ENCODE assay signal across 8 cellular contexts in the genomic region with DNA sequence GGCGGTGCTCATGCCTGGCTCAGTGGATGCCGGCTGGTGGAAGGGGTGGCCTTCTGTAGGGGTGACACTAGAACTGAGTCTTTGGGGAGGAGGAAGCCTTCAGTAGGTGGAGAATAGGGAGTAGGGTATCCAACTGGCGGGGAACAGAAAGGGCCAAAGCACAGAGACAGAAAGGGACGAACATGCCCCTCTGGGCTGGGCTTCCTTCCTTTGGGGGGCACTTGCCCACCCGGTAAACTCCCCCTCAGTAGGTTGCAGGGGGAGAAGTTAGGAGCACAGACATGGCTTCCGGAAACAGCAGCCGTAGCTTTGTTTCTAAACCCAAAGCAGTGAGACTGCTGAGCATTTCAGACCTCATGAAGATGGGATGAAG. TPM values are rescaled to one million over a fixed set of nuclear protein-coding genes. Genes with fewer than 3 reads are reported as not detected.
DNase-seq lines count a peak whose midpoint lies in the region; ATAC-seq lines count a peak whose summit lies in the region.

No MANE protein-coding gene starts in this region.

- CTCF ChIA-PET in activated CD4-positive, alpha-beta T cell treated with anti-CD3 and anti-CD28 coated beads for 36 hours (lab: Charles Lee) = interaction anchor here (0.6 kb wide), 3 partner anchors 15 to 207 kb away, joined by 3 to 4 read pairs (median 3); no protein-coding TSS in a partner anchor

- H3K27ac Mint-ChIP-seq in activated CD4-positive, alpha-beta T cell treated with anti-CD3 and anti-CD28 coated beads for 36 hours = peak overlapping the region; percentile 49
- peak overlapping the region; percentile 88 for H3K27ac Mint-ChIP-seq in activated naive CD8-positive, alpha-beta T cell

- DNase-seq in activated CD4-positive, alpha-beta T cell treated with anti-CD3 and anti-CD28 coated beads for 36 hours = peak; percentile 54
- no peak for DNase-seq in activated CD4-positive, alpha-beta T cell treated with anti-CD3 and anti-CD28 coated beads, Interleukin-2, amount 50 U/mL, for 4 hours
- no peak for DNase-seq in right cardiac atrium
- DNase-seq in GM19238 (ENCODE audit: insufficient read length, low spot score) = no peak
- DNase-seq in HK-2 (ENCODE audit: unreplicated experiment) = no peak

- no peaks in the 10 kb centered on the region for H3K4me1 ChIP-seq in right cardiac atrium (ENCODE audit: control insufficient read depth, insufficient read depth, low read length)

- H3K4me3 ChIP-seq in right cardiac atrium (ENCODE audit: low read length) (peak overlapping the region; percentile 62), skin epidermis (peak overlapping the region; percentile 74 to 96 (median 87))

- peaks cover 8% of the 10 kb centered on the region for H3K36me3 Mint-ChIP-seq in activated CD4-positive, alpha-beta T cell treated with anti-CD3 and anti-CD28 coated beads for 36 hours (ENCODE audit: low read depth)
- no peaks in the 10 kb centered on the region for H3K36me3 Mint-ChIP-seq in activated naive CD8-positive, alpha-beta T cell

- no peaks in the 10 kb centered on the region for H3K9me3 ChIP-seq in right cardiac atrium (ENCODE audit: control insufficient read depth, low read length)

- POLR2A ChIA-PET in activated CD4-positive, alpha-beta T cell treated with anti-CD3 and anti-CD28 coated beads for 36 hours (lab: Charles Lee) = no interaction called here

- H3K4me3 Mint-ChIP-seq in activated CD4-positive, alpha-beta T cell treated with anti-CD3 and anti-CD28 coated beads for 36 hours = peak overlapping the region; percentile 79
- H3K4me3 Mint-ChIP-seq in activated naive CD8-positive, alpha-beta T cell = peak overlapping the region; percentile 89

- no peaks in the 10 kb centered on the region for H3K9me3 Mint-ChIP-seq in activated CD4-positive, alpha-beta T cell treated with anti-CD3 and anti-CD28 coated beads for 36 hours (ENCODE audit: low read depth)
- no peaks in the 10 kb centered on the region for H3K9me3 Mint-ChIP-seq in activated naive CD8-positive, alpha-beta T cell (ENCODE audit: low read depth)

- intact Hi-C loops in activated CD4-positive, alpha-beta T cell treated with anti-CD3 and anti-CD28 coated beads for 36 hours (cut with DNase I, micrococcal nuclease) = no loop called here
- intact Hi-C loops in right cardiac atrium (cut with DNase I) = no loop called here

- H3K27me3 ChIP-seq in right cardiac atrium (ENCODE audit: control insufficient read depth, insufficient read depth) = no peaks in the 10 kb centered on the region

- no peaks in the 10 kb centered on the region for H3K27me3 Mint-ChIP-seq in activated CD4-positive, alpha-beta T cell treated with anti-CD3 and anti-CD28 coated beads for 36 hours
- no peaks in the 10 kb centered on the region for H3K27me3 Mint-ChIP-seq in activated naive CD8-positive, alpha-beta T cell

- H3K27ac ChIP-seq in right cardiac atrium (ENCODE audit: low read length) = peak overlapping the region; percentile 50
- H3K27ac ChIP-seq in skin epidermis = peak overlapping the region; percentile 34 to 90 (median 84)

- H3K4me1 Mint-ChIP-seq in activated CD4-positive, alpha-beta T cell treated with anti-CD3 and anti-CD28 coated beads for 36 hours = peaks cover 14% of the 10 kb centered on the region
- peaks cover 14% of the 10 kb centered on the region for H3K4me1 Mint-ChIP-seq in activated naive CD8-positive, alpha-beta T cell (ENCODE audit: low read depth)

- 5% methylated on average over 7 of the region's 7 CpGs for WGBS in right cardiac atrium

- ATAC-seq in activated CD4-positive, alpha-beta T cell treated with anti-CD3 and anti-CD28 coated beads for 36 hours = peak; percentile 20
- ATAC-seq in HG03439 (IDR thresholded peaks at IDR 0.05; ENCODE audit: unreplicated experiment) = peak; percentile 18
- ATAC-seq in right cardiac atrium = peak; percentile 13 to 17

RNA-seq across cellular contexts. Expression of a gene that starts 0.8 kb away (rescaled TPM):
- 10 to 100 TPM; 17.3 to 23.7 TPM for total RNA-seq in activated CD4-positive, alpha-beta T cell treated with anti-CD3 and anti-CD28 coated beads for 36 hours
- total RNA-seq in right cardiac atrium = 10 to 100 TPM; 35.6 to 48.0 (median 42.3) TPM
- polyA plus RNA-seq in right cardiac atrium = 25.4 TPM

RNA-seq across cellular contexts. Expression of a gene that starts 51.5 kb away (rescaled TPM):
- total RNA-seq in activated CD4-positive, alpha-beta T cell treated with anti-CD3 and anti-CD28 coated beads for 36 hours = under 1 TPM in 1 of 2 experiments, not detected in 1; 0.14 TPM
- total RNA-seq in right cardiac atrium = 100 to 1,000 TPM; 232 to 655 (median 355) TPM
- 286 TPM for polyA plus RNA-seq in right cardiac atrium

Comparison
In these comparisons a context has a peak if more than half of its experiments do, and no peak if none do; other contexts are left out.
1. RNA of a gene that starts 51.5 kb away (total RNA-seq): 232 to 655 TPM in right cardiac atrium; 0.14 TPM in activated CD4-positive, alpha-beta T cell treated with anti-CD3 and anti-CD28 coated beads for 36 hours; every median in the first group is over 100 times any median in the second.
2. Peak in every context shown above with its lines, with median percentiles within 50 percentile points of each other: ATAC-seq.